Comparison of ENCODE assay signal across 18 cellular contexts in the genomic region with DNA sequence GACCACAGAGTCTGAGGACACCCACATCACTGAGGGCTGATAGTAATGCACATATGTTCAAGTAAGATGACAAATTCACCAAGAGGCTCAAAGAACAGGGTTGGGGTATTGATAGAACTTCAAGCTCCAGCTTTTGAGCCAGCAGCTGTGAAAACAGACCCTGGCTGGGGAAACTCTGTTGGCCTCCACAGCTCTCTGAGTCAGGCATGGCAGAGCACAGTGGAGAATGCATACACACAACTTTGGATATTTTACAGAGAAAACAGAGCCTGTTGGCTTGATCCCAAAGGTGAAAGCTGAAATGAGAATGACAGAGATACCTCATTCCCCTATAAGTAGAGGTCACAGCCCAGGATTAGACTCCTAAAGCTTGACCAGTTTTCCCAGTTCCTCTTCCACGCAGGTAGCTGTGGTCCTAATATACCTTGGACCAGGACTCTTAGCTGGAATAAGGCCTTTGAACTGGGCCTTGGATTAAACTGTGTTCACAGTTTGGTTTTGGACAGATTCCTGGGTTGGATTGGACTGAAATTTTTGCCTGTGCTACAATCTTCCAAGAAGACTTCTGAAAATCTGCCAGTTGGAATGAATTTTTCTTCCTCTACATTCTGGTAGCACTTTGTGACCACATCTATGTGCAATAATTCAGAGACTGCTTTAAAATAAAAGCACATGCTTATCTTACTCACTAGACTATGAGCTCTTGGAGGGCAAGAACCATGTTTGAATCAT.
DNase-seq lines count a peak whose midpoint lies in the region; ATAC-seq and TF ChIP-seq lines count a peak whose summit lies in the region.
"Had no signal": no experiment of that assay in that cellular context is flagged by ENCODE, and none has a peak within 500 bp of the region (broad histone marks: within the 10 kb centered on the region; RNA-seq: fewer than 3 reads in every experiment).

No MANE protein-coding gene starts in this region.

- no peak overlapping the region for H3K27ac ChIP-seq in endodermal cell (ENCODE audit: low read depth, low read length)

- DNase-seq in Right ventricle myocardium superior (no peak), cardiac septum (ENCODE audit: low spot score) (no peak), endodermal cell (peak; percentile 4), NCI-H2107 treated with DMSO at 0.1 percent for 48 hours (lab: John Stamatoyannopoulos, UW; ENCODE audit: unreplicated experiment) (no peak)
- DNase-seq: activated B cell treated with CpG ODN at 0.5 μM for 24 hours; activated naive CD8-positive, alpha-beta T cell treated with anti-CD3 and anti-CD28 coated beads, Interleukin-2, amount 50 U/mL, for 24 hours; CD8-positive, alpha-beta T cell; natural killer cell; NCI-H187 treated with DMSO at 0.1 percent for 48 hours; NCI-H524; T-helper 17 cell had no signal

- intact Hi-C loops in Right ventricle myocardium superior (cut with DNase I) (no loop called here), cardiac septum (cut with DNase I) (loop anchor here (10.0 kb wide), 1 partner anchor 133 kb away; no protein-coding TSS in a partner anchor)

- H3K9me3 Mint-ChIP-seq in endodermal cell: peaks cover 3% of the 10 kb centered on the region
- no peaks in the 10 kb centered on the region for H3K9me3 Mint-ChIP-seq in nephron

- H3K4me1 ChIP-seq in endodermal cell (ENCODE audit: control insufficient read depth, insufficient read depth, low read length): no peaks in the 10 kb centered on the region

- ATAC-seq in Right ventricle myocardium superior (ENCODE audit: poor library complexity): peak; percentile 62
- ATAC-seq in HG02970 (IDR thresholded peaks at IDR 0.05; ENCODE audit: low FRiP score, unreplicated experiment): no peak
- no peak for ATAC-seq in GM19455 (IDR thresholded peaks at IDR 0.05; ENCODE audit: unreplicated experiment)
- no peak for ATAC-seq in HG03095 (IDR thresholded peaks at IDR 0.05; ENCODE audit: unreplicated experiment)
- ATAC-seq: activated naive CD8-positive, alpha-beta T cell treated with anti-CD3 and anti-CD28 coated beads, Interleukin-2, amount 50 U/mL, for 24 hours; activated T-helper 17 cell treated with anti-CD3 and anti-CD28 coated beads, Interleukin-2, amount 50 U/mL, for 72 hours; CD8-positive, alpha-beta T cell; HepG2; natural killer cell; T-helper 17 cell had no signal

- H3K27me3 ChIP-seq in endodermal cell (ENCODE audit: control insufficient read depth, insufficient read depth, low read length, poor library complexity, severe bottlenecking): no peaks in the 10 kb centered on the region

- H3K9me3 ChIP-seq in endodermal cell (ENCODE audit: control insufficient read depth, low read length): no peaks in the 10 kb centered on the region

- no peak overlapping the region for H3K9ac ChIP-seq in endodermal cell (ENCODE audit: extremely low read depth, low read length, poor library complexity, severe bottlenecking)

- no peak for TF ChIP-seq CTCF in endodermal cell (conservative IDR thresholded peaks at IDR 0.05)
- TF ChIP-seq CTCF in nephron (IDR thresholded peaks at IDR 0.05; ENCODE audit: unreplicated experiment in 3 of 3): no peak

- H3K36me3 Mint-ChIP-seq in endodermal cell (ENCODE audit: low read depth) (no peaks in the 10 kb centered on the region), nephron (ENCODE audit: low read depth) (no peaks in the 10 kb centered on the region)
- H3K36me3 Mint-ChIP-seq: CD8-positive, alpha-beta T cell; natural killer cell had no signal

- H3K27ac Mint-ChIP-seq in endodermal cell: no peak overlapping the region
- H3K27ac Mint-ChIP-seq in nephron: peak overlapping the region in 2 of 3 experiments; percentile 35 to 76
- H3K27ac Mint-ChIP-seq: activated B cell treated with CpG ODN at 0.5 μM for 24 hours; activated naive CD8-positive, alpha-beta T cell treated with anti-CD3 and anti-CD28 coated beads, Interleukin-2, amount 50 U/mL, for 24 hours; activated T-helper 17 cell treated with anti-CD3 and anti-CD28 coated beads, Interleukin-2, amount 50 U/mL, for 72 hours; CD8-positive, alpha-beta T cell; natural killer cell; T-helper 17 cell had no signal

- H3K27me3 Mint-ChIP-seq in endodermal cell (ENCODE audit: insufficient read depth) (peaks cover 3% of the 10 kb centered on the region), nephron (ENCODE audit: low read depth) (peaks cover 3% of the 10 kb centered on the region)
- H3K27me3 Mint-ChIP-seq: activated naive CD8-positive, alpha-beta T cell treated with anti-CD3 and anti-CD28 coated beads, Interleukin-2, amount 50 U/mL, for 24 hours had no signal

- WGBS in endodermal cell (ENCODE audit: insufficient coverage in 1 of 2, insufficient read length in 1 of 2), 2 experiments: 90% methylated on average over 1 of the region's 1 CpG; no CpG with 5 or more reads in 1 of the 2 experiments

- no peak overlapping the region for H3K4me3 ChIP-seq in endodermal cell (ENCODE audit: low read length)
- H3K4me3 ChIP-seq: lung had no signal

- H3K4me1 Mint-ChIP-seq in endodermal cell (no peaks in the 10 kb centered on the region), nephron (peaks cover 7% of the 10 kb centered on the region)
- H3K4me1 Mint-ChIP-seq: activated B cell treated with CpG ODN at 0.5 μM for 24 hours; activated naive CD8-positive, alpha-beta T cell treated with anti-CD3 and anti-CD28 coated beads, Interleukin-2, amount 50 U/mL, for 24 hours; activated T-helper 17 cell treated with anti-CD3 and anti-CD28 coated beads, Interleukin-2, amount 50 U/mL, for 72 hours; natural killer cell; T-helper 17 cell had no signal

- no peaks in the 10 kb centered on the region for H3K36me3 ChIP-seq in endodermal cell (ENCODE audit: control insufficient read depth, insufficient read depth, low read length)

- no peak overlapping the region for H3K4me3 Mint-ChIP-seq in endodermal cell
- no peak overlapping the region for H3K4me3 Mint-ChIP-seq in nephron
- H3K4me3 Mint-ChIP-seq: activated B cell treated with CpG ODN at 0.5 μM for 24 hours; activated naive CD8-positive, alpha-beta T cell treated with anti-CD3 and anti-CD28 coated beads, Interleukin-2, amount 50 U/mL, for 24 hours; activated T-helper 17 cell treated with anti-CD3 and anti-CD28 coated beads, Interleukin-2, amount 50 U/mL, for 72 hours; CD8-positive, alpha-beta T cell; natural killer cell; T-helper 17 cell had no signal
